In the genomic region with DNA sequence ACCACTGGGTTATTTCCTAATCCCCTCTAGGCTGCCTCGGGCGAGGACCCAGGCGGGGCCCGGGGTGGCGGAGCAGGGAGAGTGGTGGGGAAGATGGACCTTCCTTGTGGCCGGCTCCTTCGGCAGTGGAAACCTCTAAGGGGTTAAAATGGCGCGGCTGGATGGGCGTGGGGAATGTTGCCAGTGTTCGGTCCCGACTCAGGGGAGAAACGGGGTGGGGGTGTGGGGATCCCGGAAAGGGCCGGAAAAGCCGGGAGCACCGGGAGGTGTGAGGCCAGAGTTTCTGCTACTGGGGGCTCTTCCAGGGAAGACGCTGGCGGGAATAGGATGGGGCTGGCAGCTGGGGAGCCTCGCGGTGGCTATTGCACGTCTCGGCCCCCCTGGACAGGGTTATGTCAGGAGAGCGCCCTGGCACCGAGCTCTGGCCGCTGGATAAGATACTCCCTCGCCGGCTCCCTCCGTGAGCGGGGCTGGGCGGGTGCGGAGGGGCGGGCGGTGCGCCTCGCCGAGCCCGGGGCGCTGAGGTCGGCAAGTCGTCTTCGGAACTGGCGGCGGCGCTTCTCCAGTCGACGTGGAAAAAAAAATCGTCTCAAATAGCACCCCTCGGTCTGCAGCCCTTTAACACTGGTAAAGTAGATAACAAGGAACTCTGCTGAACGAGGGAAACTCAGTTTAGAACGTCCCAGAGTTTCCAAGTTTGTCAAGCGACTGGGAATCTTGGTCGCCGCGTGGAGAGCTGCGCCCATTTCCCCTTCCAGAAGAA, we compare ENCODE assay signal across 8 cellular contexts.
DNase-seq lines count a peak whose midpoint lies in the region; ATAC-seq and TF ChIP-seq lines count a peak whose summit lies in the region.

No MANE protein-coding gene starts in this region.

- H3K9me3 Mint-ChIP-seq in IgD-negative memory B cell: peaks cover 0 to 2% (median 0%) of the 10 kb centered on the region in 3 donors

- H3K4me1 Mint-ChIP-seq in IgD-negative memory B cell: peaks cover 37 to 45% (median 42%) of the 10 kb centered on the region in 3 donors

- H3K27me3 Mint-ChIP-seq in IgD-negative memory B cell: peaks cover 54% of the 10 kb centered on the region

- H3K4me3 ChIP-seq in AG09309 (ENCODE audit: control insufficient read depth, low read depth, low read length): peak overlapping the region; percentile 54
- H3K4me3 ChIP-seq in fibroblast of villous mesenchyme (ENCODE audit: low read depth, low read length): peak overlapping the region; percentile 46

- no peak for DNase-seq in AG09309 (ENCODE audit: low read depth)
- DNase-seq in activated CD8-positive, alpha-beta memory T cell treated with anti-CD3 and anti-CD28 coated beads, Interleukin-2, amount 50 U/mL, for 48 hours: peak; percentile 69
- DNase-seq in fibroblast of villous mesenchyme (ENCODE audit: low read depth): no peak
- no peak for DNase-seq in omental fat pad (ENCODE audit: low spot score)
- no peak for DNase-seq in COLO829 (ENCODE audit: low spot score)
- DNase-seq in inferior parietal cortex (ENCODE audit: extremely low spot score): no peak

- TF ChIP-seq CTCF in AG09309 (IDR thresholded peaks at IDR 0.05; ENCODE audit: control insufficient read depth, insufficient read depth, low read depth, low read length, missing control alignments) (no peak), fibroblast of villous mesenchyme (IDR thresholded peaks at IDR 0.05; ENCODE audit: insufficient read depth, low read depth, low read length) (no peak), omental fat pad (IDR thresholded peaks at IDR 0.05) (no peak)

- H3K36me3 Mint-ChIP-seq in IgD-negative memory B cell: no peaks in the 10 kb centered on the region

- H3K4me3 Mint-ChIP-seq in IgD-negative memory B cell: peak overlapping the region; percentile 79 to 95 (median 93)

- ATAC-seq in omental fat pad (ENCODE audit: low FRiP score): peak; percentile 41
- no peak for ATAC-seq in HG02588 (IDR thresholded peaks at IDR 0.05; ENCODE audit: unreplicated experiment)

- H3K27ac Mint-ChIP-seq in IgD-negative memory B cell: peak overlapping the region; percentile 87 to 98 (median 95)
